ENCODE assay signal across 8 cellular contexts in genomic region chr1:27097484-27097917, GRCh38. TPM values are rescaled to one million over a fixed set of nuclear protein-coding genes. Genes with fewer than 3 reads are reported as not detected.
DNase-seq lines count a peak whose midpoint lies in the region; ATAC-seq and TF ChIP-seq lines count a peak whose summit lies in the region.

No MANE protein-coding gene starts in this region.

- no peak overlapping the region for H3K27ac ChIP-seq in liver (ENCODE audit: low read depth in 1 of 2, low read length in 2 of 2)

- TF ChIP-seq RAD21 in liver (IDR thresholded peaks at IDR 0.05) = peak; percentile 97

- TF ChIP-seq CTCF in choroid plexus epithelial cell (conservative IDR thresholded peaks at IDR 0.05; ENCODE audit: low read depth, low read length) (peak; percentile 98), liver (IDR thresholded peaks at IDR 0.05; ENCODE audit: low read depth, low read length, missing input control) (peak; percentile 98)

- H3K9me3 ChIP-seq in liver (ENCODE audit: control insufficient read depth in 4 of 4, low read length in 3 of 4) = no peaks in the 10 kb centered on the region

- H3K9ac ChIP-seq in liver (ENCODE audit: low read depth in 1 of 2, low read length in 2 of 2) = no peak overlapping the region

- H3K27me3 ChIP-seq in liver (ENCODE audit: control insufficient read depth in 4 of 4, insufficient read depth in 4 of 4, low read length in 3 of 4) = no peaks in the 10 kb centered on the region

- ATAC-seq in GM21447 (IDR thresholded peaks at IDR 0.05; ENCODE audit: unreplicated experiment) = peak; percentile 43

- under 1% methylated on average over 5 of the region's 5 CpGs for WGBS in liver

- peaks cover 0 to 11% (median 7%) of the 10 kb centered on the region in 4 donors for H3K4me1 ChIP-seq in liver (ENCODE audit: control insufficient read depth in 4 of 4, insufficient read depth in 4 of 4, low read length in 3 of 4)

- no peaks in the 10 kb centered on the region for H3K36me3 ChIP-seq in liver (ENCODE audit: control insufficient read depth in 4 of 4, insufficient read depth in 3 of 4, low read depth in 1 of 4, low read length in 3 of 4)

- DNase-seq in AML-193 (lab: John Stamatoyannopoulos, UW) (peak; percentile 84 to 85), NCI-H345 treated with DMSO at 0.1 percent for 48 hours (lab: John Stamatoyannopoulos, UW; ENCODE audit: unreplicated experiment) (peak; percentile 62), choroid plexus epithelial cell (ENCODE audit: low read depth) (peak; percentile 79), mesenteric fat pad (ENCODE audit: low spot score) (no peak)
- peak; percentile 63 to 64 for DNase-seq in activated CD4-positive, alpha-beta T cell treated with anti-CD3 and anti-CD28 coated beads for 24 hours (ENCODE audit: low read depth in 2 of 2)
- DNase-seq in stimulated activated CD8-positive, alpha-beta memory T cell treated with anti-CD3 and anti-CD28 coated beads, Interleukin-12 subunit alpha, Interleukin-12 subunit beta, amount 100 ng/mL, for 1 hour (ENCODE audit: low read depth) = peak; percentile 50

- H3K4me3 ChIP-seq in choroid plexus epithelial cell (ENCODE audit: low read depth, low read length) (no peak overlapping the region), liver (ENCODE audit: low read depth in 1 of 3, low read length in 3 of 3) (no peak overlapping the region)

TF ChIP-seq in liver, 16 proteins besides CTCF, POLR2A, EP300 and RAD21:
- no peak for TF ChIP-seq GABPA (IDR thresholded peaks at IDR 0.05 in 1 of 2, conservative IDR thresholded peaks at IDR 0.05 in 1 of 2)
- TF ChIP-seq RXRA (IDR thresholded peaks at IDR 0.05) = peak; percentile 51 to 61
- TF ChIP-seq, protein P1, sequence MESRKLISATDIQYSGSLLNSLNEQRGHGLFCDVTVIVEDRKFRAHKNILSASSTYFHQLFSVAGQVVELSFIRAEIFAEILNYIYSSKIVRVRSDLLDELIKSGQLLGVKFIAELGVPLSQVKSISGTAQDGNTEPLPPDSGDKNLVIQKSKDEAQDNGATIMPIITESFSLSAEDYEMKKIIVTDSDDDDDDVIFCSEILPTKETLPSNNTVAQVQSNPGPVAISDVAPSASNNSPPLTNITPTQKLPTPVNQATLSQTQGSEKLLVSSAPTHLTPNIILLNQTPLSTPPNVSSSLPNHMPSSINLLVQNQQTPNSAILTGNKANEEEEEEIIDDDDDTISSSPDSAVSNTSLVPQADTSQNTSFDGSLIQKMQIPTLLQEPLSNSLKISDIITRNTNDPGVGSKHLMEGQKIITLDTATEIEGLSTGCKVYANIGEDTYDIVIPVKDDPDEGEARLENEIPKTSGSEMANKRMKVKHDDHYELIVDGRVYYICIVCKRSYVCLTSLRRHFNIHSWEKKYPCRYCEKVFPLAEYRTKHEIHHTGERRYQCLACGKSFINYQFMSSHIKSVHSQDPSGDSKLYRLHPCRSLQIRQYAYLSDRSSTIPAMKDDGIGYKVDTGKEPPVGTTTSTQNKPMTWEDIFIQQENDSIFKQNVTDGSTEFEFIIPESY (IDR thresholded peaks at IDR 0.05) = no peak
TF ChIP-seq in liver: peak in this region for 1.

RNA-seq across cellular contexts. Expression of gene SLC9A1, which starts 57.4 kb away (rescaled TPM):
- total RNA-seq in liver = 1 to 10 TPM; 1.3 to 3.2 TPM
- polyA plus RNA-seq in liver = 1 to 10 TPM; 1.3 to 1.7 TPM
- total RNA-seq in mesenteric fat pad = 24.4 TPM
